Comparison of ENCODE assay signal across 17 cellular contexts in genomic region chr1:111602302-111602701, GRCh38. TPM values are rescaled to one million over a fixed set of nuclear protein-coding genes. Genes with fewer than 3 reads are reported as not detected.
DNase-seq lines count a peak whose midpoint lies in the region; ATAC-seq and TF ChIP-seq lines count a peak whose summit lies in the region.
"Had no signal": no experiment of that assay in that cellular context is flagged by ENCODE, and none has a peak within 500 bp of the region (broad histone marks: within the 10 kb centered on the region; RNA-seq: fewer than 3 reads in every experiment).

No MANE protein-coding gene starts in this region.

- no peaks in the 10 kb centered on the region for H3K27me3 Mint-ChIP-seq in activated CD4-positive, alpha-beta T cell treated with anti-CD3 and anti-CD28 coated beads, Interleukin-2, amount 10 ng/mL, durations not matched to agents 24 days and 14 days
- H3K27me3 Mint-ChIP-seq in activated CD4-positive, alpha-beta memory T cell treated with anti-CD3 and anti-CD28 coated beads for 36 hours, result no peaks in the 10 kb centered on the region
- no peaks in the 10 kb centered on the region for H3K27me3 Mint-ChIP-seq in natural killer cell (ENCODE audit: low read depth in 2 of 2)

- H3K27me3 ChIP-seq in Karpas-422 (ENCODE audit: low read length), result no peaks in the 10 kb centered on the region
- H3K27me3 ChIP-seq in testis, result no peaks in the 10 kb centered on the region
- H3K27me3 ChIP-seq: hepatocyte, stomach had no signal

- DNase-seq in activated CD4-positive, alpha-beta T cell treated with anti-CD3 and anti-CD28 coated beads, Interleukin-2, amount 10 ng/mL, durations not matched to agents 24 days and 14 days, result no peak
- no peak for DNase-seq in activated CD4-positive, alpha-beta T cell treated with anti-CD3 and anti-CD28 coated beads for 1 hour
- DNase-seq in Karpas-422 (peak; percentile 72), natural killer cell (no peak), NCI-H69 (lab: John Stamatoyannopoulos, UW) (no peak), testis (no peak)
- no peak for DNase-seq in activated CD4-positive, alpha-beta memory T cell treated with anti-CD3 and anti-CD28 coated beads for 36 hours
- DNase-seq: effector CD8-positive, alpha-beta T cell; H9; mucosa of descending colon; NCI-H1048; SHP77 treated with DMSO at 0.1 percent for 48 hours; stomach had no signal

- H3K27ac ChIP-seq in Karpas-422 (ENCODE audit: low read length) (peak overlapping the region; percentile 77), testis (no peak overlapping the region)
- H3K27ac ChIP-seq: A549, hepatocyte, stomach had no signal

- no peak for TF ChIP-seq POLR2A in testis (IDR thresholded peaks at IDR 0.05)

- intact Hi-C loops in activated CD4-positive, alpha-beta T cell treated with anti-CD3 and anti-CD28 coated beads, Interleukin-2, amount 10 ng/mL, durations not matched to agents 24 days and 14 days (cut with micrococcal nuclease), result loop anchor here (5.0 kb wide), 2 partner anchors 385 to 930 kb away; partner anchors contain the start of gene KCNA3
- intact Hi-C loops in activated CD4-positive, alpha-beta memory T cell treated with anti-CD3 and anti-CD28 coated beads for 36 hours (cut with micrococcal nuclease), result loop anchor here (2.0 to 5.0 kb wide), 6 partner anchors 14 to 720 kb away; partner anchors contain the start of genes DENND2D and INKA2
- intact Hi-C loops in natural killer cell (cut with micrococcal nuclease) (no loop called here), testis (cut with DNase I; ENCODE audit: low total_unique reads) (no loop called here)

- H3K9me3 ChIP-seq in Karpas-422 (ENCODE audit: low read length), result no peaks in the 10 kb centered on the region
- H3K9me3 ChIP-seq in testis, result no peaks in the 10 kb centered on the region
- H3K9me3 ChIP-seq: A549, mucosa of descending colon, stomach had no signal

- peaks cover 32% of the 10 kb centered on the region for H3K36me3 Mint-ChIP-seq in activated CD4-positive, alpha-beta T cell treated with anti-CD3 and anti-CD28 coated beads, Interleukin-2, amount 10 ng/mL, durations not matched to agents 24 days and 14 days (ENCODE audit: low read depth)
- peaks cover 8% of the 10 kb centered on the region for H3K36me3 Mint-ChIP-seq in activated CD4-positive, alpha-beta memory T cell treated with anti-CD3 and anti-CD28 coated beads for 36 hours
- H3K36me3 Mint-ChIP-seq in natural killer cell, result no peaks in the 10 kb centered on the region

- H3K79me2 ChIP-seq in Karpas-422 (ENCODE audit: low read length), result no peaks in the 10 kb centered on the region
- H3K79me2 ChIP-seq: hepatocyte had no signal

- no peaks in the 10 kb centered on the region for H4K20me1 ChIP-seq in Karpas-422 (ENCODE audit: insufficient read depth, low read depth, low read length)

- peak overlapping the region; percentile 17; the same call in 1 of the 2 replicates for H2AFZ ChIP-seq in Karpas-422 (ENCODE audit: low read length)
- H2AFZ ChIP-seq: hepatocyte had no signal

- peaks cover 12% of the 10 kb centered on the region for H3K9me3 Mint-ChIP-seq in activated CD4-positive, alpha-beta T cell treated with anti-CD3 and anti-CD28 coated beads, Interleukin-2, amount 10 ng/mL, durations not matched to agents 24 days and 14 days
- no peaks in the 10 kb centered on the region for H3K9me3 Mint-ChIP-seq in activated CD4-positive, alpha-beta memory T cell treated with anti-CD3 and anti-CD28 coated beads for 36 hours
- H3K9me3 Mint-ChIP-seq in natural killer cell, result no peaks in the 10 kb centered on the region

- H3K9me2 ChIP-seq in Karpas-422 (replicated peaks; ENCODE audit: insufficient read depth, low read length), result no peaks in the 10 kb centered on the region

- H3K4me3 ChIP-seq in Karpas-422 (ENCODE audit: low read length) (peak overlapping the region; percentile 41), testis (no peak overlapping the region)
- H3K4me3 ChIP-seq: A549, hepatocyte, mucosa of descending colon, skin epidermis, stomach had no signal

- H3K4me2 ChIP-seq in Karpas-422 (ENCODE audit: low read depth, low read length, poor library complexity, severe bottlenecking), result peak overlapping the region; percentile 73
- H3K4me2 ChIP-seq: A549, hepatocyte had no signal

- ATAC-seq in natural killer cell (no peak), HG03159 (IDR thresholded peaks at IDR 0.05; ENCODE audit: unreplicated experiment) (no peak)
- ATAC-seq: A549, mucosa of descending colon had no signal

- H3K9ac ChIP-seq in Karpas-422 (ENCODE audit: low read length), result peak overlapping the region; percentile 25; the same call in 1 of the 2 replicates

- peak overlapping the region; percentile 98 for H3K27ac Mint-ChIP-seq in activated CD4-positive, alpha-beta T cell treated with anti-CD3 and anti-CD28 coated beads, Interleukin-2, amount 10 ng/mL, durations not matched to agents 24 days and 14 days
- H3K27ac Mint-ChIP-seq in activated CD4-positive, alpha-beta memory T cell treated with anti-CD3 and anti-CD28 coated beads for 36 hours, result peak overlapping the region; percentile 96
- peak overlapping the region; percentile 85 to 89 for H3K27ac Mint-ChIP-seq in natural killer cell
- H3K27ac Mint-ChIP-seq: H9 had no signal

- no peaks in the 10 kb centered on the region for H3K36me3 ChIP-seq in Karpas-422 (ENCODE audit: insufficient read depth, low read length)
- no peaks in the 10 kb centered on the region for H3K36me3 ChIP-seq in testis (ENCODE audit: low read depth, missing control alignments)
- H3K36me3 ChIP-seq: stomach had no signal

- TF ChIP-seq CTCF in natural killer cell (IDR thresholded peaks at IDR 0.05) (no peak), testis (IDR thresholded peaks at IDR 0.05) (no peak)

- H3K4me3 Mint-ChIP-seq in activated CD4-positive, alpha-beta T cell treated with anti-CD3 and anti-CD28 coated beads, Interleukin-2, amount 10 ng/mL, durations not matched to agents 24 days and 14 days, result peak overlapping the region; percentile 87
- peak overlapping the region; percentile 70 for H3K4me3 Mint-ChIP-seq in activated CD4-positive, alpha-beta memory T cell treated with anti-CD3 and anti-CD28 coated beads for 36 hours
- H3K4me3 Mint-ChIP-seq in natural killer cell, result no peak overlapping the region
- H3K4me3 Mint-ChIP-seq: H9 had no signal

- CTCF ChIA-PET in activated CD4-positive, alpha-beta memory T cell treated with anti-CD3 and anti-CD28 coated beads for 36 hours (lab: Charles Lee), result interaction anchor here (0.7 to 5.3 kb wide), 8 partner anchors 9 to 94 kb away, joined by 3 to 57 read pairs (median 4); no protein-coding TSS in a partner anchor

- H3K4me1 ChIP-seq in Karpas-422 (ENCODE audit: low read length) (peaks cover 51% of the 10 kb centered on the region), testis (no peaks in the 10 kb centered on the region)
- H3K4me1 ChIP-seq: A549 had no signal

- POLR2A ChIA-PET in activated CD4-positive, alpha-beta memory T cell treated with anti-CD3 and anti-CD28 coated beads for 36 hours (lab: Charles Lee), result interaction anchor here (1.3 to 9.5 kb wide), 6 partner anchors 11 to 95 kb away, joined by 5 to 151 read pairs (median 38); partner anchors contain the start of gene RAP1A

- H3K4me1 Mint-ChIP-seq in activated CD4-positive, alpha-beta T cell treated with anti-CD3 and anti-CD28 coated beads, Interleukin-2, amount 10 ng/mL, durations not matched to agents 24 days and 14 days, result peaks cover 83% of the 10 kb centered on the region
- peaks cover 89% of the 10 kb centered on the region for H3K4me1 Mint-ChIP-seq in activated CD4-positive, alpha-beta memory T cell treated with anti-CD3 and anti-CD28 coated beads for 36 hours (ENCODE audit: low read depth)
- H3K4me1 Mint-ChIP-seq in natural killer cell, result peaks cover 65 to 79% of the 10 kb centered on the region in 2 donors

RNA-seq across cellular contexts. Expression of gene RAP1A, which starts 17.3 kb away (rescaled TPM):
- total RNA-seq in activated CD4-positive, alpha-beta T cell treated with anti-CD3 and anti-CD28 coated beads, Interleukin-2, amount 10 ng/mL, durations not matched to agents 24 days and 14 days, result 306 and 307 TPM in 2 replicates
- total RNA-seq in Karpas-422 (2014; rRNA removed; shearing (Covaris generic); ENCODE audit: low replicate concordance), result 12.0 and 55.3 TPM in 2 replicates
- total RNA-seq in activated CD4-positive, alpha-beta memory T cell treated with anti-CD3 and anti-CD28 coated beads for 36 hours, result 100 to 1,000 TPM; 292 to 294 TPM
- 100 to 1,000 TPM in 2 of 3 donors, 10 to 100 TPM in 1; 83.7 to 112 (median 104) TPM for total RNA-seq in natural killer cell
- total RNA-seq in testis, result 10 to 100 TPM; 20.8 to 27.6 TPM
- 42.8 TPM for polyA plus RNA-seq in testis (ENCODE audit: insufficient read depth, low read depth, low replicate concordance)

Comparison
In these comparisons a context has a peak if more than half of its experiments do, and no peak if none do; other contexts are left out.
1. intact Hi-C loops: an anchor here in activated CD4-positive, alpha-beta T cell treated with anti-CD3 and anti-CD28 coated beads, Interleukin-2, amount 10 ng/mL, durations not matched to agents 24 days and 14 days (5.0 kb wide) and activated CD4-positive, alpha-beta memory T cell treated with anti-CD3 and anti-CD28 coated beads for 36 hours (2.0 to 5.0 kb wide); none called in natural killer cell and testis.